Comparison of ENCODE assay signal across 13 cellular contexts in genomic region chr1:162670928-162671663, GRCh38. TPM values are rescaled to one million over a fixed set of nuclear protein-coding genes. Genes with fewer than 3 reads are reported as not detected.
DNase-seq lines count a peak whose midpoint lies in the region; ATAC-seq, FAIRE-seq and TF ChIP-seq lines count a peak whose summit lies in the region.
"Had no signal": no experiment of that assay in that cellular context is flagged by ENCODE, and none has a peak within 500 bp of the region (broad histone marks: within the 10 kb centered on the region; RNA-seq: fewer than 3 reads in every experiment).

No MANE protein-coding gene starts in this region.

- no peak for TF ChIP-seq POLR2A in transverse colon (IDR thresholded peaks at IDR 0.05)

- H3K27ac ChIP-seq in lung (ENCODE audit: low read depth in 1 of 2, low read length in 1 of 2) = peak overlapping the region; percentile 34 to 57
- peak overlapping the region; percentile 16 to 78 (median 54) for H3K27ac ChIP-seq in transverse colon
- H3K27ac ChIP-seq: neural progenitor cell had no signal

- WGBS in lung, 2 donors = 81 to 88% methylated on average over 8 of the region's 8 CpGs
- 73% methylated on average over 8 of the region's 8 CpGs; no CpG with 5 or more reads in 1 of the 2 donors for WGBS in transverse colon (ENCODE audit: low coverage in 1 of 2), 2 donors

- in situ Hi-C loops in transverse colon (cut with MboI; ENCODE audit: low pct_ligation_motif_present in 1 of 4, low pct_unique_long_range_greater_than_20kb in 1 of 4, low sequenced_read_pairs in 3 of 4) = no loop called here

- ATAC-seq in lung (ENCODE audit: insufficient read depth, low FRiP score) = peak; percentile 72
- no peak for ATAC-seq in GM18909 (IDR thresholded peaks at IDR 0.05; ENCODE audit: poor library complexity, unreplicated experiment)
- ATAC-seq: activated CD4-positive, CD25-positive, alpha-beta regulatory T cell treated with anti-CD3 and anti-CD28 coated beads, Interleukin-2, amount 50 U/mL, for 24 hours had no signal

- H3K4me1 ChIP-seq in lung (ENCODE audit: control insufficient read depth in 2 of 2, insufficient read depth in 2 of 2, low read length in 2 of 2) (peaks cover 0 to 14% of the 10 kb centered on the region in 2 donors), transverse colon (peaks cover 0 to 28% (median 3%) of the 10 kb centered on the region in 4 donors)
- H3K4me1 ChIP-seq: testis had no signal

- H3K9me3 ChIP-seq in lung (ENCODE audit: control insufficient read depth in 2 of 2, insufficient read depth in 1 of 2, low read length in 1 of 2) = no peaks in the 10 kb centered on the region
- no peaks in the 10 kb centered on the region for H3K9me3 ChIP-seq in transverse colon
- H3K9me3 ChIP-seq: testis had no signal

- H3K36me3 ChIP-seq in lung (ENCODE audit: control insufficient read depth in 2 of 2, insufficient read depth in 2 of 2, low read length in 2 of 2) (no peaks in the 10 kb centered on the region), transverse colon (no peaks in the 10 kb centered on the region)
- H3K36me3 ChIP-seq: neural progenitor cell had no signal

- intact Hi-C loops in transverse colon (cut with DNase I; ENCODE audit: low total_unique reads) = no loop called here

- FAIRE-seq in D721Med (lab: Jason Lieb, UNC) = no peak

- TF ChIP-seq CTCF in lung (IDR thresholded peaks at IDR 0.05; ENCODE audit: control extremely low read depth, extremely low read depth) = no peak
- TF ChIP-seq CTCF in transverse colon (IDR thresholded peaks at IDR 0.05) = no peak
- no peak for TF ChIP-seq CTCF in D721Med (IDR thresholded peaks at IDR 0.05; ENCODE audit: insufficient read depth, missing control alignments)

- DNase-seq in NCI-H446 treated with DMSO at 0.1 percent for 48 hours (lab: John Stamatoyannopoulos, UW) (peak; percentile 37), dermis blood vessel endothelial cell (peak; percentile 62), lung (ENCODE audit: low spot score) (no peak), transverse colon (no peak), mesenteric fat pad (ENCODE audit: low spot score) (no peak), D721Med (ENCODE audit: insufficient read length, low spot score) (no peak)
- DNase-seq in NK-92 treated with Interleukin-12 subunit alpha and Interleukin-12 subunit beta, amount 100 ng/mL, for 24 hours (lab: John Stamatoyannopoulos, UW) = no peak
- DNase-seq: activated effector memory CD4-positive, alpha-beta T cell treated with Interleukin-2 at 50 U/mL for 16 hours; NCI-H345; testis had no signal

- H3K4me3 ChIP-seq in lung (no peak overlapping the region), transverse colon (no peak overlapping the region)
- H3K4me3 ChIP-seq: neural progenitor cell, testis had no signal

- no peaks in the 10 kb centered on the region for H3K27me3 ChIP-seq in lung (ENCODE audit: control insufficient read depth, insufficient read depth)
- H3K27me3 ChIP-seq in transverse colon = no peaks in the 10 kb centered on the region
- H3K27me3 ChIP-seq: neural progenitor cell, testis had no signal

- TF ChIP-seq EP300 in transverse colon (IDR thresholded peaks at IDR 0.05; ENCODE audit: low read depth) = peak; percentile 29

RNA-seq across cellular contexts. Expression of gene DDR2, which starts 38.8 kb away (rescaled TPM):
- total RNA-seq in dermis blood vessel endothelial cell (6.5 and 11.1 TPM in 2 replicates), lung (10 to 100 TPM; 29.2 to 55.7 TPM), transverse colon (10 to 100 TPM; 33.3 to 54.1 (median 42.2) TPM), mesenteric fat pad (187 TPM)
- 1 to 10 TPM; 2.3 to 6.0 TPM for polyA plus RNA-seq in lung

Comparison
In these comparisons a context has a peak if more than half of its experiments do, and no peak if none do; other contexts are left out.
1. DNase-seq: peak in NCI-H446 treated with DMSO at 0.1 percent for 48 hours (single experiment) and dermis blood vessel endothelial cell (single experiment); none in lung (single experiment), transverse colon (single experiment), mesenteric fat pad (single experiment), D721Med (single experiment) and NK-92 treated with Interleukin-12 subunit alpha and Interleukin-12 subunit beta, amount 100 ng/mL, for 24 hours (single experiment).